In genomic region chr16:81448154-81449131, GRCh38 we compare ENCODE assay signal across 9 cellular contexts. TPM values are rescaled to one million over a fixed set of nuclear protein-coding genes. Genes with fewer than 3 reads are reported as not detected.
DNase-seq lines count a peak whose midpoint lies in the region; ATAC-seq, FAIRE-seq and TF ChIP-seq lines count a peak whose summit lies in the region.
"Had no signal": no experiment of that assay in that cellular context is flagged by ENCODE, and none has a peak within 500 bp of the region (broad histone marks: within the 10 kb centered on the region; RNA-seq: fewer than 3 reads in every experiment).

No MANE protein-coding gene starts in this region.

- no peaks in the 10 kb centered on the region for H3K9me3 ChIP-seq in mucosa of rectum (ENCODE audit: control insufficient read depth in 2 of 2, low read length in 2 of 2)

- peak overlapping the region; percentile 73 for H3K27ac ChIP-seq in C4-2B
- peak overlapping the region; percentile 92 to 95 for H3K27ac ChIP-seq in mucosa of rectum (ENCODE audit: low read depth in 2 of 2, low read length in 2 of 2)
- H3K27ac ChIP-seq in coronary artery, result peak overlapping the region in 1 of 2 donors; percentile 9

- no peak for ATAC-seq in GM19395 (IDR thresholded peaks at IDR 0.05; ENCODE audit: unreplicated experiment)

- peak overlapping the region; percentile 83 for H3K4me3 ChIP-seq in bronchial epithelial cell (ENCODE audit: low read depth, low read length)
- H3K4me3 ChIP-seq in mucosa of rectum (ENCODE audit: low read length in 2 of 2), result peak overlapping the region; percentile 87 to 91
- no peak overlapping the region for H3K4me3 ChIP-seq in coronary artery

- H3K4me1 ChIP-seq in mucosa of rectum (ENCODE audit: control insufficient read depth in 2 of 2, insufficient read depth in 2 of 2, low read length in 2 of 2), result peaks cover 66 to 67% of the 10 kb centered on the region in 2 donors

- H3K27me3 ChIP-seq in bronchial epithelial cell (ENCODE audit: control insufficient read depth, insufficient read depth, low read length), result no peaks in the 10 kb centered on the region
- no peaks in the 10 kb centered on the region for H3K27me3 ChIP-seq in mucosa of rectum (ENCODE audit: control insufficient read depth in 2 of 2, insufficient read depth in 2 of 2, low read length in 2 of 2)

- peaks cover 4% of the 10 kb centered on the region for H3K36me3 ChIP-seq in bronchial epithelial cell (ENCODE audit: control insufficient read depth, insufficient read depth, low read length)
- H3K36me3 ChIP-seq in mucosa of rectum (ENCODE audit: control insufficient read depth in 2 of 2, insufficient read depth in 2 of 2, low read length in 2 of 2), result no peaks in the 10 kb centered on the region

- TF ChIP-seq CTCF in C4-2B (conservative IDR thresholded peaks at IDR 0.05) (no peak), bronchial epithelial cell (IDR thresholded peaks at IDR 0.05; ENCODE audit: insufficient read depth, low read length, severe bottlenecking) (no peak), coronary artery (IDR thresholded peaks at IDR 0.05) (no peak)

- peak overlapping the region; percentile 85 to 99 for H3K9ac ChIP-seq in mucosa of rectum (ENCODE audit: low read depth in 1 of 2, low read length in 2 of 2)

- DNase-seq in HuH-7.5 (ENCODE audit: low spot score), result peak; percentile 88
- DNase-seq in bronchial epithelial cell (ENCODE audit: low read depth), result peak; percentile 38
- no peak for DNase-seq in stimulated activated CD4-positive, alpha-beta T cell treated with anti-CD3 and anti-CD28 coated beads, Interleukin-12 subunit alpha, Interleukin-12 subunit beta, amount 100 ng/mL, for 4 hours
- DNase-seq in coronary artery (ENCODE audit: low spot score), result no peak
- no peak for DNase-seq in NCI-H510A treated with DMSO at 0.1 percent for 48 hours (lab: John Stamatoyannopoulos, UW)
- DNase-seq: stimulated activated CD4-positive, alpha-beta T cell treated with anti-CD3 and anti-CD28 coated beads, Interleukin-2, amount 100 ng/mL, for 24 hours had no signal

- FAIRE-seq in bronchial epithelial cell (lab: Jason Lieb, UNC), result no peak

RNA-seq across cellular contexts. Expression of gene CMIP, which starts 3.8 kb away (rescaled TPM):
- 21.1 and 22.3 TPM in 2 replicates for total RNA-seq in bronchial epithelial cell

Comparison
In these comparisons a context has a peak if more than half of its experiments do, and no peak if none do; other contexts are left out.
1. DNase-seq: peak in HuH-7.5 (single experiment) and bronchial epithelial cell (single experiment); none in stimulated activated CD4-positive, alpha-beta T cell treated with anti-CD3 and anti-CD28 coated beads, Interleukin-12 subunit alpha, Interleukin-12 subunit beta, amount 100 ng/mL, for 4 hours (single experiment), coronary artery (single experiment) and NCI-H510A treated with DMSO at 0.1 percent for 48 hours (single experiment).